ENCODE assay signal across 13 cellular contexts in genomic region chr10:5566606-5567005, GRCh38. TPM values are rescaled to one million over a fixed set of nuclear protein-coding genes. Genes with fewer than 3 reads are reported as not detected.
DNase-seq lines count a peak whose midpoint lies in the region; ATAC-seq, FAIRE-seq and TF ChIP-seq lines count a peak whose summit lies in the region.
"Had no signal": no experiment of that assay in that cellular context is flagged by ENCODE, and none has a peak within 500 bp of the region (broad histone marks: within the 10 kb centered on the region; RNA-seq: fewer than 3 reads in every experiment).

No MANE protein-coding gene starts in this region.

- intact Hi-C loops in right lobe of liver (cut with DNase I) = no loop called here
- intact Hi-C loops in HepG2 (cut with micrococcal nuclease; ENCODE audit: unreplicated experiment) = no loop called here
- intact Hi-C loops in activated T-helper 1 cell treated with anti-CD3 and anti-CD28 coated beads, Interleukin-12 subunit alpha, Interleukin-12 subunit beta, Interleukin-2, Interleukin-4 antibody, amounts not matched to agents 30 ng/mL and 10 ng/mL and 1 ng/mL, durations not matched to agents 14 hours and 24 hours and 36 hours (cut with micrococcal nuclease) = no loop called here
- intact Hi-C loops in spleen (cut with DNase I; ENCODE audit: low total_unique reads) = no loop called here

- no peaks in the 10 kb centered on the region for H4K20me1 ChIP-seq in HepG2 (ENCODE audit: insufficient read depth, low read length)

- in situ Hi-C loops in HepG2 (cut with HindIII; ENCODE audit: extremely low pct_ligation_motif_present, low pct_unique_long_range_greater_than_20kb) = no loop called here

- H3K4me1 ChIP-seq in right lobe of liver = peaks cover 0 to 13% (median 3%) of the 10 kb centered on the region in 4 donors
- peaks cover 74% of the 10 kb centered on the region for H3K4me1 ChIP-seq in HepG2 (ENCODE audit: insufficient read depth, low read length)
- no peaks in the 10 kb centered on the region for H3K4me1 ChIP-seq in spleen
- H3K4me1 ChIP-seq: prostate gland had no signal

- H3K4me2 ChIP-seq in HepG2 (ENCODE audit: low read depth, low read length) = no peak overlapping the region

- CTCF ChIA-PET in HepG2 (lab: Yijun Ruan, JAX; ENCODE audit: low intra/inter-chr PET ratio, low total read pairs) = no interaction called here

- no peaks in the 10 kb centered on the region for H3K27me3 ChIP-seq in right lobe of liver
- no peaks in the 10 kb centered on the region; a peak in 1 of 5 replicates for H3K27me3 ChIP-seq in HepG2 (ENCODE audit: control insufficient read depth in 1 of 2, insufficient read depth in 2 of 2, low read length in 2 of 2)
- H3K27me3 ChIP-seq in spleen (replicated peaks in 1 of 7) = peaks cover 0 to 15% (median 0%) of the 10 kb centered on the region in 7 donors
- H3K27me3 ChIP-seq: cardiac muscle cell had no signal

- H3K27ac ChIP-seq in right lobe of liver = no peak overlapping the region
- H3K27ac ChIP-seq in HepG2 (ENCODE audit: extremely low read length, insufficient read depth, low read length) = no peak overlapping the region
- H3K27ac ChIP-seq in spleen = no peak overlapping the region
- H3K27ac ChIP-seq: cardiac muscle cell, prostate gland had no signal

- H2AFZ ChIP-seq in HepG2 (ENCODE audit: low read length) = no peak overlapping the region

- H3K4me1 Mint-ChIP-seq in activated T-helper 1 cell treated with anti-CD3 and anti-CD28 coated beads, Interleukin-12 subunit alpha, Interleukin-12 subunit beta, Interleukin-2, Interleukin-4 antibody, amounts not matched to agents 30 ng/mL and 10 ng/mL and 1 ng/mL, durations not matched to agents 14 hours and 24 hours and 36 hours (ENCODE audit: low read depth) = peaks cover 19% of the 10 kb centered on the region

- H3K36me3 ChIP-seq in right lobe of liver = no peaks in the 10 kb centered on the region
- no peaks in the 10 kb centered on the region for H3K36me3 ChIP-seq in HepG2 (replicated peaks in 1 of 2; ENCODE audit: control insufficient read depth in 1 of 2, insufficient read depth in 2 of 2, low read length in 2 of 2)
- H3K36me3 ChIP-seq in spleen = no peaks in the 10 kb centered on the region
- H3K36me3 ChIP-seq: cardiac muscle cell, prostate gland had no signal

- H3K4me3 ChIP-seq in right lobe of liver (no peak overlapping the region), HepG2 (replicated peaks in 1 of 3; ENCODE audit: insufficient read depth in 1 of 3, low read depth in 2 of 3, low read length in 3 of 3) (no peak overlapping the region), spleen (no peak overlapping the region)
- H3K4me3 ChIP-seq: cardiac muscle cell, prostate gland had no signal

- TF ChIP-seq CTCF in right lobe of liver (IDR thresholded peaks at IDR 0.05) (no peak), HepG2 (CRISPR knock-in tag; IDR thresholded peaks at IDR 0.05) (no peak), spleen (IDR thresholded peaks at IDR 0.05 in 8 of 11, conservative IDR thresholded peaks at IDR 0.05 in 3 of 11) (no peak)

- no peaks in the 10 kb centered on the region for H3K79me2 ChIP-seq in HepG2 (ENCODE audit: insufficient read depth, low read length)

- no peak for ATAC-seq in right lobe of liver
- no peak for ATAC-seq in HepG2
- ATAC-seq in HG03457 (IDR thresholded peaks at IDR 0.05; ENCODE audit: unreplicated experiment) = no peak
- no peak for ATAC-seq in HG03378 (IDR thresholded peaks at IDR 0.05; ENCODE audit: unreplicated experiment)

- TF ChIP-seq POLR2A in right lobe of liver (IDR thresholded peaks at IDR 0.05) (no peak), HepG2 (IDR thresholded peaks at IDR 0.05; ENCODE audit: insufficient read depth in 1 of 2, low read depth in 2 of 2, low read length in 2 of 2) (no peak), spleen (IDR thresholded peaks at IDR 0.05) (no peak)

- POLR2A ChIA-PET in HepG2 (lab: Yijun Ruan, JAX) = interaction anchor here (1.5 to 1.7 kb wide), 2 partner anchors 18 to 119 kb away, joined by 3 to 9 read pairs; no protein-coding TSS in a partner anchor

- TF ChIP-seq RAD21 in HepG2 (CRISPR knock-in tag; IDR thresholded peaks at IDR 0.05) = no peak

- no peak for FAIRE-seq in HepG2 (lab: Jason Lieb, UNC)

- H3K36me3 Mint-ChIP-seq in activated T-helper 1 cell treated with anti-CD3 and anti-CD28 coated beads, Interleukin-12 subunit alpha, Interleukin-12 subunit beta, Interleukin-2, Interleukin-4 antibody, amounts not matched to agents 30 ng/mL and 10 ng/mL and 1 ng/mL, durations not matched to agents 14 hours and 24 hours and 36 hours (ENCODE audit: low read depth) = no peaks in the 10 kb centered on the region

- TF ChIP-seq EP300 in HepG2 (IDR thresholded peaks at IDR 0.05; ENCODE audit: low read depth in 2 of 2, low read length in 2 of 2) = no peak
- no peak for TF ChIP-seq EP300 in HepG2 (CRISPR knock-in tag; IDR thresholded peaks at IDR 0.05; ENCODE audit: borderline replicate concordance)

- H3K9me3 Mint-ChIP-seq in activated T-helper 1 cell treated with anti-CD3 and anti-CD28 coated beads, Interleukin-12 subunit alpha, Interleukin-12 subunit beta, Interleukin-2, Interleukin-4 antibody, amounts not matched to agents 30 ng/mL and 10 ng/mL and 1 ng/mL, durations not matched to agents 14 hours and 24 hours and 36 hours = no peaks in the 10 kb centered on the region

- WGBS in right lobe of liver (ENCODE audit: insufficient coverage, low coverage, low lambda C conversion rate, missing lambda C conversion rate) = 77% methylated on average over 2 of the region's 3 CpGs
- WGBS in HepG2 (ENCODE audit: low lambda C conversion rate) = 59% methylated on average over 3 of the region's 3 CpGs
- 73 to 83% (median 81%) methylated on average over 3 of the region's 3 CpGs for WGBS in spleen, 5 donors

- H3K9ac ChIP-seq in HepG2 (ENCODE audit: insufficient read depth, low read depth, low read length) = no peak overlapping the region

- no TSS peak for BruUV-seq in HepG2 (replicated peaks; lab: Mats Ljungman, UMichigan)

- H3K9me3 ChIP-seq in right lobe of liver = no peaks in the 10 kb centered on the region
- H3K9me3 ChIP-seq in HepG2 (ENCODE audit: low read length) = no peaks in the 10 kb centered on the region
- no peaks in the 10 kb centered on the region for H3K9me3 ChIP-seq in spleen
- H3K9me3 ChIP-seq: prostate gland had no signal

- peak overlapping the region; percentile 11 for H3K27ac Mint-ChIP-seq in activated T-helper 1 cell treated with anti-CD3 and anti-CD28 coated beads, Interleukin-12 subunit alpha, Interleukin-12 subunit beta, Interleukin-2, Interleukin-4 antibody, amounts not matched to agents 30 ng/mL and 10 ng/mL and 1 ng/mL, durations not matched to agents 14 hours and 24 hours and 36 hours

- no peak overlapping the region for H3K4me3 Mint-ChIP-seq in activated T-helper 1 cell treated with anti-CD3 and anti-CD28 coated beads, Interleukin-12 subunit alpha, Interleukin-12 subunit beta, Interleukin-2, Interleukin-4 antibody, amounts not matched to agents 30 ng/mL and 10 ng/mL and 1 ng/mL, durations not matched to agents 14 hours and 24 hours and 36 hours

- H3K27me3 Mint-ChIP-seq in activated T-helper 1 cell treated with anti-CD3 and anti-CD28 coated beads, Interleukin-12 subunit alpha, Interleukin-12 subunit beta, Interleukin-2, Interleukin-4 antibody, amounts not matched to agents 30 ng/mL and 10 ng/mL and 1 ng/mL, durations not matched to agents 14 hours and 24 hours and 36 hours (ENCODE audit: insufficient read depth) = peaks cover 2% of the 10 kb centered on the region

- peak in 2 of 3 donors; percentile 13 for DNase-seq in right lobe of liver
- no peak for DNase-seq in HepG2 (ENCODE audit: low spot score)
- DNase-seq in activated T-helper 1 cell treated with anti-CD3 and anti-CD28 coated beads, Interleukin-12 subunit alpha, Interleukin-12 subunit beta, Interleukin-2, Interleukin-4 antibody, amounts not matched to agents 30 ng/mL and 10 ng/mL and 1 ng/mL, durations not matched to agents 14 hours and 24 hours and 36 hours (ENCODE audit: low spot score) = no peak
- peak; percentile 47 for DNase-seq in mesenteric fat pad (ENCODE audit: low spot score)
- no peak for DNase-seq in spleen
- DNase-seq in Ammon's horn (ENCODE audit: low spot score) = no peak
- DNase-seq: NCI-H1417 treated with DMSO at 0.1 percent for 48 hours, RPMI8226 had no signal

TF ChIP-seq in HepG2, 621 proteins besides CTCF, POLR2A, EP300 and RAD21 (continues in another document):
- TF ChIP-seq BHLHE40 (IDR thresholded peaks at IDR 0.05; ENCODE audit: low read length) = no peak
- TF ChIP-seq ZMYM4 (CRISPR knock-in tag; IDR thresholded peaks at IDR 0.05) = no peak

RNA-seq across cellular contexts. Expression of gene CALML3, which starts 41.8 kb away (rescaled TPM):
- total RNA-seq in right lobe of liver (under 1 TPM in 1 of 6 experiments, not detected in 5; 0.22 TPM), HepG2 (2016; rRNA removed; fragmentation: Illumina TruSeq; extraction: Trizol) (not detected in 2 replicates), mesenteric fat pad (not detected), spleen (not detected)
- not detected in 2 replicates for total RNA-seq in HepG2 (2016; cell fraction: cytosol; rRNA removed; fragmentation: Illumina TruSeq; extraction: Trizol; ENCODE audit: low read depth)
- not detected in 2 replicates for total RNA-seq in HepG2 (2016; cell fraction: insoluble cytoplasmic fraction; rRNA removed; fragmentation: Illumina TruSeq; extraction: Trizol)
- not detected in 2 replicates for total RNA-seq in HepG2 (2016; cell fraction: membrane; rRNA removed; fragmentation: Illumina TruSeq; extraction: Trizol)
- not detected in 2 replicates for total RNA-seq in HepG2 (2016; cell fraction: nucleus; rRNA removed; fragmentation: Illumina TruSeq; extraction: Trizol)
- polyA plus RNA-seq in HepG2 (2011; rRNA removed) (not detected in 2 replicates), spleen (under 1 TPM in 1 of 3 donors, not detected in 2; 0.10 TPM)
- polyA plus RNA-seq in HepG2 (2011; cell fraction: cytosol; rRNA removed) = not detected in 2 replicates
- polyA plus RNA-seq in HepG2 (2011; cell fraction: nucleus; rRNA removed) = not detected in 2 replicates
- polyA plus RNA-seq in HepG2 (2012) = not detected in 2 replicates
- not detected in 2 replicates for polyA plus RNA-seq in HepG2 (2016; cell fraction: cytosol; fragmentation: Illumina TruSeq; extraction: Trizol; ENCODE audit: low read depth)
- polyA plus RNA-seq in HepG2 (2016; cell fraction: insoluble cytoplasmic fraction; fragmentation: Illumina TruSeq; extraction: Trizol; ENCODE audit: low read depth) = not detected in 2 replicates
- polyA plus RNA-seq in HepG2 (2016; cell fraction: membrane; fragmentation: Illumina TruSeq; extraction: Trizol; ENCODE audit: low read depth) = not detected in 2 replicates
- polyA plus RNA-seq in HepG2 (2016; cell fraction: nucleus; fragmentation: Illumina TruSeq; extraction: Trizol; ENCODE audit: insufficient read depth, low read depth) = not detected in 2 replicates
- not detected in 2 replicates for polyA minus RNA-seq in HepG2 (2011; rRNA and poly(A)+ RNA removed; ENCODE audit: low replicate concordance)
- not detected in 2 replicates for polyA minus RNA-seq in HepG2 (2011; cell fraction: cytosol; rRNA and poly(A)+ RNA removed)
- not detected in 2 replicates for polyA minus RNA-seq in HepG2 (2011; cell fraction: nucleus; rRNA and poly(A)+ RNA removed)
- total RNA-seq in activated T-helper 1 cell treated with anti-CD3 and anti-CD28 coated beads, Interleukin-12 subunit alpha, Interleukin-12 subunit beta, Interleukin-2, Interleukin-4 antibody, amounts not matched to agents 30 ng/mL and 10 ng/mL and 1 ng/mL, durations not matched to agents 14 hours and 24 hours and 36 hours = not detected in 2 replicates
- total RNA-seq: cardiac muscle cell, liver had no signal
- polyA plus RNA-seq: cardiac muscle cell, liver had no signal

Comparison
In these comparisons a context has a peak if more than half of its experiments do, and no peak if none do; other contexts are left out.
1. DNase-seq: peak in right lobe of liver (2 of 3) and mesenteric fat pad (single experiment); none in HepG2 (single experiment), activated T-helper 1 cell treated with anti-CD3 and anti-CD28 coated beads, Interleukin-12 subunit alpha, Interleukin-12 subunit beta, Interleukin-2, Interleukin-4 antibody, amounts not matched to agents 30 ng/mL and 10 ng/mL and 1 ng/mL, durations not matched to agents 14 hours and 24 hours and 36 hours (single experiment), spleen (single experiment) and Ammon's horn (single experiment).